14 cellular contexts compared by ENCODE assay signal in genomic region chr5:13745508-13745907, GRCh38.
A peak's percentile ranks its signal among the peaks of the same experiment; 100 is the strongest.
DNase-seq lines count a peak whose midpoint lies in the region; ATAC-seq, FAIRE-seq and TF ChIP-seq lines count a peak whose summit lies in the region.
"Had no signal": no experiment of that assay in that cellular context is flagged by ENCODE, and none has a peak within 500 bp of the region (broad histone marks: within the 10 kb centered on the region; RNA-seq: fewer than 3 reads in every experiment).

No MANE protein-coding gene starts in this region.

- dilution Hi-C loops in keratinocyte (cut with MboI; ENCODE audit: extremely low pct_ligation_motif_present, low sequenced_read_pairs), result no loop called here

- DNase-seq in AG04450 (ENCODE audit: low read depth, low spot score), result peak; percentile 55
- peak; percentile 84 for DNase-seq in bronchial epithelial cell (ENCODE audit: low read depth)
- DNase-seq in keratinocyte (ENCODE audit: low read depth, low spot score), result peak; percentile 25
- DNase-seq in activated T-cell treated with anti-CD3 and anti-CD28 coated beads, Interleukin-2, amount 50 U/mL, for 24 hours, result no peak
- DNase-seq in KG1 (lab: John Stamatoyannopoulos, UW), result no peak
- DNase-seq in activated naive CD4-positive, alpha-beta T cell treated with anti-CD3 and anti-CD28 coated beads, Interleukin-2, amount 50 U/mL, for 16 hours, result no peak
- DNase-seq: activated CD4-positive, alpha-beta T cell treated with anti-CD3 and anti-CD28 coated beads, Interleukin-2, amount 50 U/mL, for 1 hour; activated effector memory CD4-positive, alpha-beta T cell treated with anti-CD3 and anti-CD28 coated beads, Interleukin-2, amount 50 U/mL, for 16 hours; lower lobe of right lung; NCI-H2107; stimulated activated CD4-positive, alpha-beta T cell treated with anti-CD3 and anti-CD28 coated beads, Interleukin-15, amount 100 ng/mL, for 24 hours had no signal

- ATAC-seq in SK-N-SH treated with all-trans-retinoic acid at 6 μM for 48 hours, result no peak
- ATAC-seq: lower lobe of right lung had no signal

- no peaks in the 10 kb centered on the region for H3K27me3 ChIP-seq in AG04450 (ENCODE audit: control insufficient read depth, insufficient read depth, low read length)
- no peaks in the 10 kb centered on the region for H3K27me3 ChIP-seq in HUES48 (ENCODE audit: control insufficient read depth, insufficient read depth, low read length)
- no peaks in the 10 kb centered on the region for H3K27me3 ChIP-seq in bronchial epithelial cell (ENCODE audit: control insufficient read depth, insufficient read depth, low read length)
- H3K27me3 ChIP-seq in keratinocyte (ENCODE audit: control insufficient read depth, extremely low read depth, insufficient read depth, low read length), result no peaks in the 10 kb centered on the region

- H3K9ac ChIP-seq in HUES48 (ENCODE audit: low read depth, low read length), result no peak overlapping the region
- H3K9ac ChIP-seq in keratinocyte (ENCODE audit: control insufficient read depth, extremely low read depth, insufficient read depth, low read length), result no peak overlapping the region

- H3K79me2 ChIP-seq in keratinocyte (ENCODE audit: control insufficient read depth, insufficient read depth, low read length), result no peaks in the 10 kb centered on the region

- FAIRE-seq in bronchial epithelial cell (lab: Jason Lieb, UNC) (no peak), keratinocyte (lab: Jason Lieb, UNC) (peak; percentile 92)

- no peaks in the 10 kb centered on the region for H3K9me3 ChIP-seq in AG04450 (ENCODE audit: control insufficient read depth, insufficient read depth, low read length)
- H3K9me3 ChIP-seq in HUES48 (ENCODE audit: control insufficient read depth, insufficient read depth, low read length), result no peaks in the 10 kb centered on the region
- no peaks in the 10 kb centered on the region for H3K9me3 ChIP-seq in keratinocyte (ENCODE audit: control insufficient read depth, low read depth, low read length)
- H3K9me3 ChIP-seq: lower lobe of right lung had no signal

- H3K27ac ChIP-seq in AG04450 (ENCODE audit: low read depth, low read length), result no peak overlapping the region
- H3K27ac ChIP-seq in HUES48 (ENCODE audit: low read depth, low read length), result peak overlapping the region; percentile 11
- H3K27ac ChIP-seq in keratinocyte (ENCODE audit: control insufficient read depth, insufficient read depth, low read length), result no peak overlapping the region
- H3K27ac ChIP-seq: lower lobe of right lung had no signal

- H4K20me1 ChIP-seq in keratinocyte (ENCODE audit: control insufficient read depth, extremely low read depth, insufficient read depth, low read length), result no peaks in the 10 kb centered on the region

- no peaks in the 10 kb centered on the region for H3K36me3 Mint-ChIP-seq in activated T-cell treated with anti-CD3 and anti-CD28 coated beads, Interleukin-2, amount 50 U/mL, for 24 hours (ENCODE audit: low read depth)

- H3K4me3 ChIP-seq in AG04450 (ENCODE audit: low read depth, low read length), result no peak overlapping the region
- no peak overlapping the region for H3K4me3 ChIP-seq in HUES48 (ENCODE audit: low read depth, low read length)
- no peak overlapping the region for H3K4me3 ChIP-seq in bronchial epithelial cell (ENCODE audit: low read depth, low read length)
- H3K4me3 ChIP-seq in keratinocyte (ENCODE audit: control insufficient read depth in 2 of 3, extremely low read depth in 1 of 3, insufficient read depth in 2 of 3, low read depth in 1 of 3, low read length in 3 of 3), result no peak overlapping the region
- H3K4me3 ChIP-seq: lower lobe of right lung had no signal

- POLR2A ChIA-PET in AG04450 (lab: Yijun Ruan, JAX), result interaction anchor here (1.5 kb wide), 1 partner anchor 25 kb away, joined by 5 read pairs; no protein-coding TSS in a partner anchor

- no peaks in the 10 kb centered on the region for H3K27me3 Mint-ChIP-seq in activated T-cell treated with anti-CD3 and anti-CD28 coated beads, Interleukin-2, amount 50 U/mL, for 24 hours

- no peak overlapping the region for H2AFZ ChIP-seq in keratinocyte (ENCODE audit: control insufficient read depth, low read length)

- H3K9me1 ChIP-seq in keratinocyte (ENCODE audit: control insufficient read depth, extremely low read depth, insufficient read depth, low read length), result no peaks in the 10 kb centered on the region

- TF ChIP-seq CTCF in AG04450 (IDR thresholded peaks at IDR 0.05; ENCODE audit: low read depth, low read length) (no peak), bronchial epithelial cell (IDR thresholded peaks at IDR 0.05; ENCODE audit: insufficient read depth, low read length, severe bottlenecking) (no peak), keratinocyte (optimal IDR thresholded peaks at IDR 0.05 in 1 of 3, IDR thresholded peaks at IDR 0.05 in 1 of 3, conservative IDR thresholded peaks at IDR 0.05 in 1 of 3; ENCODE audit: extremely low read depth in 1 of 3, insufficient read depth in 2 of 3, low read length in 3 of 3) (no peak)

- no peak overlapping the region for H3K4me2 ChIP-seq in keratinocyte (ENCODE audit: control insufficient read depth, extremely low read depth, insufficient read depth, low read depth, low read length)

- CTCF ChIA-PET in AG04450 (lab: Charles Lee), result no interaction called here

- no peaks in the 10 kb centered on the region for H3K4me1 Mint-ChIP-seq in activated T-cell treated with anti-CD3 and anti-CD28 coated beads, Interleukin-2, amount 50 U/mL, for 24 hours (ENCODE audit: low read depth)

- H3K4me3 Mint-ChIP-seq in activated T-cell treated with anti-CD3 and anti-CD28 coated beads, Interleukin-2, amount 50 U/mL, for 24 hours, result no peak overlapping the region
- H3K4me3 Mint-ChIP-seq: T-helper 1 cell treated with Interleukin-12 subunit alpha and Interleukin-12 subunit beta and Interleukin-4 antibody, amounts not matched to agents 30 μg/mL and 1 μg/mL, for 36 hours had no signal

- H3K36me3 ChIP-seq in HUES48 (ENCODE audit: control insufficient read depth, insufficient read depth, low read length), result no peaks in the 10 kb centered on the region
- H3K36me3 ChIP-seq in bronchial epithelial cell (ENCODE audit: control insufficient read depth, insufficient read depth, low read length), result no peaks in the 10 kb centered on the region
- H3K36me3 ChIP-seq in keratinocyte (ENCODE audit: control insufficient read depth in 2 of 2, extremely low read depth in 1 of 2, insufficient read depth in 2 of 2, low read length in 2 of 2), result no peaks in the 10 kb centered on the region
- H3K36me3 ChIP-seq: lower lobe of right lung had no signal

- peaks cover 2% of the 10 kb centered on the region for H3K9me3 Mint-ChIP-seq in activated T-cell treated with anti-CD3 and anti-CD28 coated beads, Interleukin-2, amount 50 U/mL, for 24 hours
- H3K9me3 Mint-ChIP-seq: T-helper 1 cell treated with Interleukin-12 subunit alpha and Interleukin-12 subunit beta and Interleukin-4 antibody, amounts not matched to agents 30 μg/mL and 1 μg/mL, for 36 hours had no signal

- no peak overlapping the region for H3K27ac Mint-ChIP-seq in activated T-cell treated with anti-CD3 and anti-CD28 coated beads, Interleukin-2, amount 50 U/mL, for 24 hours
- H3K27ac Mint-ChIP-seq: T-helper 1 cell treated with Interleukin-12 subunit alpha and Interleukin-12 subunit beta and Interleukin-4 antibody, amounts not matched to agents 30 μg/mL and 1 μg/mL, for 36 hours had no signal

- H3K4me1 ChIP-seq in HUES48 (ENCODE audit: control insufficient read depth, insufficient read depth, low read length) (peaks cover 10% of the 10 kb centered on the region), keratinocyte (ENCODE audit: control insufficient read depth, extremely low read depth, insufficient read depth, low read length) (peaks cover 5% of the 10 kb centered on the region)
- H3K4me1 ChIP-seq: lower lobe of right lung had no signal

TF ChIP-seq in SK-N-SH treated with all-trans-retinoic acid at 6 μM for 48 hours, 23 proteins besides CTCF, POLR2A, EP300 and RAD21 (continues in another document):
- TF ChIP-seq TOX (CRISPR knock-in tag; IDR thresholded peaks at IDR 0.05; ENCODE audit: borderline replicate concordance), result no peak
- TF ChIP-seq ZFP30 (CRISPR knock-in tag; IDR thresholded peaks at IDR 0.05), result no peak
- no peak for TF ChIP-seq TSHZ2 (CRISPR knock-in tag; IDR thresholded peaks at IDR 0.05)
- no peak for TF ChIP-seq GLIS3 (CRISPR knock-in tag; IDR thresholded peaks at IDR 0.05)
- no peak for TF ChIP-seq CREB5 (CRISPR knock-in tag; IDR thresholded peaks at IDR 0.05; ENCODE audit: low read depth)

Comparison
In these comparisons a context has a peak if more than half of its experiments do, and no peak if none do; other contexts are left out.
1. DNase-seq: peak in AG04450 (single experiment), bronchial epithelial cell (single experiment) and keratinocyte (single experiment); none in activated T-cell treated with anti-CD3 and anti-CD28 coated beads, Interleukin-2, amount 50 U/mL, for 24 hours (single experiment), KG1 (single experiment) and activated naive CD4-positive, alpha-beta T cell treated with anti-CD3 and anti-CD28 coated beads, Interleukin-2, amount 50 U/mL, for 16 hours (single experiment).